In the genomic region with DNA sequence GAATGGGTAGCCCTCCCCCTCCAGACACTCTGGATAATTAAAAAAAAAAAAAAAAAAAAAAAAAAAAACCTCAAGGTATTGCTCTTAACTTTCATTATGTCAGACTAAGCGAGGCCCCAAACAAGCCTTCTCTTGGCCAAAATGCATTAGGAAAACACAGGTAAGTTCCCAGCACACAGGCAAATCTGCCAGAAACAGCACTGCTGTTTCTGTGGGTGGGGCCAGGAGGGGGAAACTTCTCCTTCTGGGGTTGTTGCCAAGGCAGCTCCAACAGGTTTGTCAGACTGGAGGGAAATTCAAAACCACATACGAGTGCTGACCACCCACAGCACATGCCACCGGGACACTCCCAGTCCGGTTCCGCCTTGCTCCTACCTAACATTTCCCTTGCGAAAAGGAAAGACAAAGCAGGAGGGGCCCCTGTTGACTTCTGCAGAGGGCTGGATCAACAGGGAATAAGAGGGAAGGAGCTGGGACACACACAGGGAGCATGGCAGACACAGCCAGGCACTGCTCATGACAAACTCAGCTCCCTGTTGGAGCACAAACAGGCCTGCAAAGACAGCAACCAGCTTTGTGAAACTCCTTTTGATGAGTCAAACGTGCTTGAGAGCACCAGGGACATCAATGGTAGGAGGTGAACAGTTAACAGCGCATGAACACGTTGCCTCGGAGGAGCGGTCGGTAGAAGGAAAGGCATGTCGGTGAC, we compare ENCODE assay signal across 8 cellular contexts. TPM values are rescaled to one million over a fixed set of nuclear protein-coding genes. Genes with fewer than 3 reads are reported as not detected.
A peak's percentile ranks its signal among the peaks of the same experiment; 100 is the strongest.
DNase-seq lines count a peak whose midpoint lies in the region; ATAC-seq, FAIRE-seq and TF ChIP-seq lines count a peak whose summit lies in the region.

No MANE protein-coding gene starts in this region.

- H3K4me3 Mint-ChIP-seq in effector memory CD8-positive, alpha-beta T cell = peak overlapping the region; percentile 87 to 92
- peak overlapping the region; percentile 60 for H3K4me3 Mint-ChIP-seq in neural progenitor cell

- H3K27ac ChIP-seq in neural progenitor cell = no peak overlapping the region

- H4K20me1 ChIP-seq in neural progenitor cell (ENCODE audit: low read depth) = peaks cover 29% of the 10 kb centered on the region

- H3K9ac ChIP-seq in neural progenitor cell = no peak overlapping the region

- H3K4me1 ChIP-seq in neural progenitor cell = peaks cover 61% of the 10 kb centered on the region

- H3K36me3 Mint-ChIP-seq in effector memory CD8-positive, alpha-beta T cell (ENCODE audit: insufficient read depth) = peaks cover 100% of the 10 kb centered on the region
- peaks cover 29% of the 10 kb centered on the region for H3K36me3 Mint-ChIP-seq in neural progenitor cell

- peak; percentile 88 for DNase-seq in ELF-1 (ENCODE audit: low read depth, low spot score)
- DNase-seq in MV-4-11 (lab: John Stamatoyannopoulos, UW) = peak; percentile 43
- peak; percentile 79 for DNase-seq in activated CD4-positive, alpha-beta T cell treated with anti-CD3 and anti-CD28 coated beads for 48 hours
- no peak for DNase-seq in effector memory CD8-positive, alpha-beta T cell
- DNase-seq in neural progenitor cell (ENCODE audit: low spot score) = no peak
- DNase-seq in urothelium cell line (ENCODE audit: low spot score) = peak; percentile 85

- H3K4me2 ChIP-seq in neural progenitor cell = no peak overlapping the region

- H3K9me3 Mint-ChIP-seq in effector memory CD8-positive, alpha-beta T cell = no peaks in the 10 kb centered on the region
- no peaks in the 10 kb centered on the region for H3K9me3 Mint-ChIP-seq in neural progenitor cell

- H3K9me3 ChIP-seq in neural progenitor cell (ENCODE audit: low read depth) = no peaks in the 10 kb centered on the region

- no peaks in the 10 kb centered on the region for H3K36me3 ChIP-seq in neural progenitor cell

- H3K4me1 Mint-ChIP-seq in effector memory CD8-positive, alpha-beta T cell (ENCODE audit: low read depth in 2 of 2) = peaks cover 90 to 96% of the 10 kb centered on the region in 2 donors
- H3K4me1 Mint-ChIP-seq in neural progenitor cell = peaks cover 95% of the 10 kb centered on the region

- H3K27me3 Mint-ChIP-seq in effector memory CD8-positive, alpha-beta T cell = no peaks in the 10 kb centered on the region
- H3K27me3 Mint-ChIP-seq in neural progenitor cell (ENCODE audit: insufficient read depth, low read depth) = peaks cover 7% of the 10 kb centered on the region

- peaks cover 71% of the 10 kb centered on the region for H3K79me2 ChIP-seq in neural progenitor cell (ENCODE audit: low read depth)

- peak; percentile 37 for FAIRE-seq in urothelium cell line (lab: Jason Lieb, UNC)

- H3F3A ChIP-seq in neural progenitor cell (ENCODE audit: low read depth) = peaks cover 43% of the 10 kb centered on the region

- H2AFZ ChIP-seq in neural progenitor cell (replicated peaks) = no peak overlapping the region

- H3K27me3 ChIP-seq in neural progenitor cell = no peaks in the 10 kb centered on the region

- TF ChIP-seq CTCF in neural progenitor cell (IDR thresholded peaks at IDR 0.05) = no peak

- ATAC-seq in effector memory CD8-positive, alpha-beta T cell (replicated peaks) = no peak
- ATAC-seq in HG02970 (IDR thresholded peaks at IDR 0.05; ENCODE audit: low FRiP score, unreplicated experiment) (no peak), GM21737 (IDR thresholded peaks at IDR 0.05; ENCODE audit: unreplicated experiment) (no peak)

- no peak overlapping the region for H3K4me3 ChIP-seq in neural progenitor cell

- peak overlapping the region; percentile 96 to 99 for H3K27ac Mint-ChIP-seq in effector memory CD8-positive, alpha-beta T cell
- peak overlapping the region; percentile 93 for H3K27ac Mint-ChIP-seq in neural progenitor cell

RNA-seq across cellular contexts. Expression of gene MYH9, which starts 55.0 kb away (rescaled TPM):
- total RNA-seq in neural progenitor cell (ENCODE audit: low replicate concordance) = 77.2 and 189 TPM in 2 replicates

Comparison
In these comparisons a context has a peak if more than half of its experiments do, and no peak if none do; other contexts are left out.
1. DNase-seq: peak in ELF-1 (single experiment), MV-4-11 (single experiment), activated CD4-positive, alpha-beta T cell treated with anti-CD3 and anti-CD28 coated beads for 48 hours (single experiment) and urothelium cell line (single experiment); none in effector memory CD8-positive, alpha-beta T cell (0 of 3) and neural progenitor cell (single experiment).